Comparison of ENCODE assay signal across 8 cellular contexts in genomic region chr11:62710001-62710345, GRCh38. TPM values are rescaled to one million over a fixed set of nuclear protein-coding genes. Genes with fewer than 3 reads are reported as not detected.
A peak's percentile ranks its signal among the peaks of the same experiment; 100 is the strongest.
DNase-seq lines count a peak whose midpoint lies in the region; ATAC-seq and TF ChIP-seq lines count a peak whose summit lies in the region.

No MANE protein-coding gene starts in this region.

- no peaks in the 10 kb centered on the region for H3K27me3 ChIP-seq in CD8-positive, alpha-beta memory T cell (ENCODE audit: insufficient read depth, low read length, poor library complexity, severe bottlenecking)
- H3K27me3 ChIP-seq in HUES6 (ENCODE audit: control insufficient read depth, insufficient read depth, low read length) (no peaks in the 10 kb centered on the region), subcutaneous abdominal adipose tissue (ENCODE audit: control insufficient read depth in 5 of 5, insufficient read depth in 4 of 5, low read length in 5 of 5) (no peaks in the 10 kb centered on the region)

- no peak for ATAC-seq in HG02885 (IDR thresholded peaks at IDR 0.05; ENCODE audit: poor library complexity, unreplicated experiment)
- no peak for ATAC-seq in GM18505 (IDR thresholded peaks at IDR 0.05; ENCODE audit: unreplicated experiment)

- no peaks in the 10 kb centered on the region for H3K9me3 ChIP-seq in CD8-positive, alpha-beta memory T cell (ENCODE audit: low read length)
- H3K9me3 ChIP-seq in HUES6 (ENCODE audit: control insufficient read depth, insufficient read depth, low read depth, low read length) (no peaks in the 10 kb centered on the region), subcutaneous abdominal adipose tissue (ENCODE audit: control insufficient read depth in 5 of 5, low read length in 5 of 5) (no peaks in the 10 kb centered on the region)

- CTCF ChIA-PET in CD8-positive, alpha-beta memory T cell (lab: Charles Lee) = interaction anchor here (1.1 to 3.4 kb wide), 6 partner anchors 9 to 77 kb away, joined by 3 to 15 read pairs (median 8); partner anchors contain the start of genes HNRNPUL2, LBHD1, TMEM179B and TTC9C

- peak overlapping the region; percentile 91 to 99 (median 98) for H3K27ac Mint-ChIP-seq in CD8-positive, alpha-beta memory T cell
- peak overlapping the region; percentile 97 for H3K27ac Mint-ChIP-seq in activated naive CD8-positive, alpha-beta T cell
- H3K27ac Mint-ChIP-seq in immature natural killer cell = peak overlapping the region; percentile 94 to 98 (median 97)

- H3K4me3 ChIP-seq in CD8-positive, alpha-beta memory T cell (ENCODE audit: low read length) = peak overlapping the region; percentile 91
- H3K4me3 ChIP-seq in HUES6 (ENCODE audit: low read depth, low read length) (peak overlapping the region; percentile 85), subcutaneous abdominal adipose tissue (ENCODE audit: low read depth in 1 of 5, low read length in 5 of 5) (peak overlapping the region; percentile 71 to 91 (median 82))

- peak in 1 of 5 donors; percentile 12 for DNase-seq in CD8-positive, alpha-beta memory T cell
- no peak for DNase-seq in immature natural killer cell
- DNase-seq in HuH-7.5 (ENCODE audit: low spot score) = no peak

- TF ChIP-seq POLR2A in GM18505 (IDR thresholded peaks at IDR 0.05; ENCODE audit: borderline replicate concordance, extremely low read depth, insufficient read depth, insufficient read length) = no peak

- POLR2A ChIA-PET in CD8-positive, alpha-beta memory T cell (lab: Charles Lee) = interaction anchor here (0.6 to 4.9 kb wide), 18 partner anchors 9 to 171 kb away, joined by 3 to 42 read pairs (median 8); partner anchors contain the start of genes B3GAT3, C11orf98, CSKMT and HNRNPUL2

- H3K36me3 Mint-ChIP-seq in CD8-positive, alpha-beta memory T cell = peaks cover 0 to 51% (median 3%) of the 10 kb centered on the region in 3 donors
- peaks cover 12% of the 10 kb centered on the region for H3K36me3 Mint-ChIP-seq in activated naive CD8-positive, alpha-beta T cell
- peaks cover 4 to 11% (median 5%) of the 10 kb centered on the region in 3 donors for H3K36me3 Mint-ChIP-seq in immature natural killer cell

- H3K27ac ChIP-seq in CD8-positive, alpha-beta memory T cell (ENCODE audit: low read depth, low read length) = peak overlapping the region; percentile 88
- H3K27ac ChIP-seq in HUES6 (ENCODE audit: low read depth, low read length) (peak overlapping the region; percentile 96), subcutaneous abdominal adipose tissue (ENCODE audit: low read depth, low read length) (peak overlapping the region; percentile 99)

- no peaks in the 10 kb centered on the region for H3K27me3 Mint-ChIP-seq in CD8-positive, alpha-beta memory T cell
- no peaks in the 10 kb centered on the region for H3K27me3 Mint-ChIP-seq in activated naive CD8-positive, alpha-beta T cell
- H3K27me3 Mint-ChIP-seq in immature natural killer cell (ENCODE audit: low read depth in 3 of 3) = peaks cover 2 to 11% (median 8%) of the 10 kb centered on the region in 3 donors

- peaks cover 49 to 70% (median 62%) of the 10 kb centered on the region in 3 donors for H3K4me1 Mint-ChIP-seq in CD8-positive, alpha-beta memory T cell
- H3K4me1 Mint-ChIP-seq in activated naive CD8-positive, alpha-beta T cell (ENCODE audit: low read depth) = peaks cover 65% of the 10 kb centered on the region
- H3K4me1 Mint-ChIP-seq in immature natural killer cell = peaks cover 49 to 68% of the 10 kb centered on the region in 2 donors

- H3K36me3 ChIP-seq in CD8-positive, alpha-beta memory T cell (ENCODE audit: insufficient read depth, low read length) = peaks cover 25% of the 10 kb centered on the region
- H3K36me3 ChIP-seq in HUES6 (ENCODE audit: control insufficient read depth, insufficient read depth, low read length) (peaks cover 46% of the 10 kb centered on the region), subcutaneous abdominal adipose tissue (ENCODE audit: control insufficient read depth in 5 of 5, insufficient read depth in 5 of 5, low read length in 5 of 5) (peaks cover 3 to 42% (median 30%) of the 10 kb centered on the region in 5 donors)

- H3K4me3 Mint-ChIP-seq in CD8-positive, alpha-beta memory T cell = peak overlapping the region; percentile 89 to 100 (median 93)
- peak overlapping the region; percentile 91 for H3K4me3 Mint-ChIP-seq in activated naive CD8-positive, alpha-beta T cell
- H3K4me3 Mint-ChIP-seq in immature natural killer cell = peak overlapping the region; percentile 91 to 96 (median 93)

- peaks cover 48% of the 10 kb centered on the region for H3K4me1 ChIP-seq in CD8-positive, alpha-beta memory T cell (ENCODE audit: insufficient read depth, low read length)
- peaks cover 22% of the 10 kb centered on the region for H3K4me1 ChIP-seq in HUES6 (ENCODE audit: control insufficient read depth, insufficient read depth, low read length)
- H3K4me1 ChIP-seq in subcutaneous abdominal adipose tissue (ENCODE audit: control insufficient read depth in 5 of 5, insufficient read depth in 5 of 5, low read length in 5 of 5) = peaks cover 4 to 50% (median 46%) of the 10 kb centered on the region in 5 donors

- peak overlapping the region; percentile 97 for H3K9ac ChIP-seq in HUES6 (ENCODE audit: low read length)
- H3K9ac ChIP-seq in subcutaneous abdominal adipose tissue (ENCODE audit: low read length in 5 of 5) = peak overlapping the region; percentile 75 to 98 (median 95)

- H3K9me3 Mint-ChIP-seq in CD8-positive, alpha-beta memory T cell = no peaks in the 10 kb centered on the region
- H3K9me3 Mint-ChIP-seq in activated naive CD8-positive, alpha-beta T cell (ENCODE audit: low read depth) = no peaks in the 10 kb centered on the region
- H3K9me3 Mint-ChIP-seq in immature natural killer cell = no peaks in the 10 kb centered on the region

RNA-seq across cellular contexts. Expression of gene GNG3, which starts 2.5 kb away (rescaled TPM):
- total RNA-seq in CD8-positive, alpha-beta memory T cell = not detected
- 0.36 TPM for polyA plus RNA-seq in CD8-positive, alpha-beta memory T cell
- polyA plus RNA-seq in immature natural killer cell = not detected

RNA-seq across cellular contexts. Expression of gene BSCL2, which starts 2.7 kb away (rescaled TPM):
- total RNA-seq in CD8-positive, alpha-beta memory T cell = 10 to 100 TPM; 32.9 to 33.3 TPM
- polyA plus RNA-seq in CD8-positive, alpha-beta memory T cell = 48.8 TPM
- polyA plus RNA-seq in immature natural killer cell = 10 to 100 TPM; 52.5 to 54.1 (median 53.6) TPM

RNA-seq across cellular contexts. Expression of gene HNRNPUL2, which starts 17.3 kb away (rescaled TPM):
- total RNA-seq in CD8-positive, alpha-beta memory T cell = 10 to 100 TPM; 58.7 to 64.3 TPM
- polyA plus RNA-seq in CD8-positive, alpha-beta memory T cell = 3.3 TPM
- polyA plus RNA-seq in immature natural killer cell = 1 to 10 TPM in 2 of 3 donors, under 1 TPM in 1; 0.97 to 4.8 (median 1.1) TPM

RNA-seq across cellular contexts. Expression of gene TTC9C, which starts 18.3 kb away (rescaled TPM):
- 10 to 100 TPM; 36.7 to 37.2 TPM for total RNA-seq in CD8-positive, alpha-beta memory T cell
- 22.2 TPM for polyA plus RNA-seq in CD8-positive, alpha-beta memory T cell
- 10 to 100 TPM; 11.2 to 19.0 (median 14.5) TPM for polyA plus RNA-seq in immature natural killer cell

RNA-seq across cellular contexts. Expression of gene LRRN4CL, which starts 20.6 kb away (rescaled TPM):
- under 1 TPM; 0.11 to 0.22 TPM for total RNA-seq in CD8-positive, alpha-beta memory T cell
- polyA plus RNA-seq in CD8-positive, alpha-beta memory T cell = not detected
- not detected for polyA plus RNA-seq in immature natural killer cell
